In genomic region chr11:60841797-60842687, GRCh38 we compare ENCODE assay signal across 8 cellular contexts. TPM values are rescaled to one million over a fixed set of nuclear protein-coding genes. Genes with fewer than 3 reads are reported as not detected.
DNase-seq lines count a peak whose midpoint lies in the region; ATAC-seq and TF ChIP-seq lines count a peak whose summit lies in the region.

Gene CCDC86 (plus strand): TSS chr11:60842113. CDS start chr11:60842125, 12 bp downstream.

- CTCF ChIA-PET in BJ (lab: Yijun Ruan, JAX), result interaction anchor here (0.8 to 29.2 kb wide), 3 partner anchors 11 to 52 kb away, joined by 3 to 716 read pairs (median 23); partner anchors contain the start of gene PRPF19

- TF ChIP-seq CTCF in BJ (IDR thresholded peaks at IDR 0.05; ENCODE audit: insufficient read depth, low read depth, low read length), result no peak

- peaks cover 2% of the 10 kb centered on the region; the same call in 1 of the 2 replicates for H3K36me3 ChIP-seq in BJ (ENCODE audit: control insufficient read depth, insufficient read depth, low read length)

- H3K27me3 ChIP-seq in BJ (ENCODE audit: control insufficient read depth, insufficient read depth, low read length), result peaks cover 6% of the 10 kb centered on the region; the same call in 1 of the 2 replicates

- DNase-seq in BJ (ENCODE audit: low read depth) (peak; percentile 62), GM19238 (ENCODE audit: insufficient read length, low spot score) (peak; percentile 99), NCI-H69 (lab: John Stamatoyannopoulos, UW) (peak; percentile 97), cortex of kidney (lab: John Stamatoyannopoulos, UW) (peak; percentile 44), left colon (peak; percentile 94 to 97)
- DNase-seq in activated CD4-positive, alpha-beta T cell treated with anti-CD3 and anti-CD28 coated beads, Interleukin-2, amount 50 U/mL, for 1 hour, result peak; percentile 99
- DNase-seq in stimulated activated CD4-positive, alpha-beta T cell treated with anti-CD3 and anti-CD28 coated beads, Interleukin-1b, Interleukin-23, amount 100 ng/mL, for 4 hours (ENCODE audit: low read depth in 2 of 2), result peak; percentile 98 to 99

- peak; percentile 79 for ATAC-seq in HG03442 (IDR thresholded peaks at IDR 0.05; ENCODE audit: unreplicated experiment)
- peak; percentile 97 for ATAC-seq in left colon

- intact Hi-C loops in left colon (cut with DNase I, micrococcal nuclease), result no loop called here

- POLR2A ChIA-PET in BJ (lab: Charles Lee), result no interaction called here

- H3K4me3 ChIP-seq in BJ (ENCODE audit: low read depth, low read length), result peak within 1 kb of the TSS; percentile 94

RNA-seq across cellular contexts. Expression of gene CCDC86, which starts in this region (rescaled TPM):
- polyA plus RNA-seq in BJ (2011; rRNA removed), result 12.5 and 21.2 TPM in 2 replicates
- 4.0 and 5.3 TPM in 2 replicates for polyA minus RNA-seq in BJ (2011; rRNA and poly(A)+ RNA removed)
- 10 to 100 TPM in 1 of 2 donors, 1 to 10 TPM in 1; 7.3 to 14.4 TPM for total RNA-seq in left colon

Comparison
In these comparisons a context has a peak if more than half of its experiments do, and no peak if none do; other contexts are left out.
1. Peak in every context shown above with its lines: DNase-seq, ATAC-seq and H3K4me3 ChIP-seq.
2. DNase-seq: peak in every context shown above with its lines; median percentile 99 in GM19238; 99 in activated CD4-positive, alpha-beta T cell treated with anti-CD3 and anti-CD28 coated beads, Interleukin-2, amount 50 U/mL, for 1 hour; 98 in stimulated activated CD4-positive, alpha-beta T cell treated with anti-CD3 and anti-CD28 coated beads, Interleukin-1b, Interleukin-23, amount 100 ng/mL, for 4 hours; 97 in NCI-H69; 96 in left colon; 62 in BJ; 44 in cortex of kidney.